ENCODE assay signal across 12 cellular contexts in genomic region chr17:47810901-47811635, GRCh38. TPM values are rescaled to one million over a fixed set of nuclear protein-coding genes. Genes with fewer than 3 reads are reported as not detected.
DNase-seq lines count a peak whose midpoint lies in the region; ATAC-seq and TF ChIP-seq lines count a peak whose summit lies in the region.
"Had no signal": no experiment of that assay in that cellular context is flagged by ENCODE, and none has a peak within 500 bp of the region (broad histone marks: within the 10 kb centered on the region; RNA-seq: fewer than 3 reads in every experiment).

No MANE protein-coding gene starts in this region.

- peak; percentile 42 for DNase-seq in activated CD8-positive, alpha-beta memory T cell treated with anti-CD3 and anti-CD28 coated beads, Interleukin-2, amount 50 U/mL, for 48 hours
- no peak for DNase-seq in activated CD8-positive, alpha-beta memory T cell treated with anti-CD3 and anti-CD28 coated beads for 24 hours
- DNase-seq in left lobe of liver (ENCODE audit: low spot score) (peak; percentile 40), NCI-H1436 (lab: John Stamatoyannopoulos, UW) (no peak), GM10248 (ENCODE audit: extremely low spot score) (no peak), NCI-H1436 treated with DMSO at 0.1 percent for 48 hours (lab: John Stamatoyannopoulos, UW) (no peak)
- no peak for DNase-seq in stimulated activated effector memory CD8-positive, alpha-beta T cell treated with anti-CD3 and anti-CD28 coated beads, Interleukin-12 subunit alpha, Interleukin-12 subunit beta, amount 100 ng/mL, for 72 hours (ENCODE audit: low spot score in 2 of 2)
- DNase-seq: cerebellar nuclear complex, left ventricle myocardium superior, testis had no signal

- peaks cover 68% of the 10 kb centered on the region for H3K36me3 Mint-ChIP-seq in activated T-helper 17 cell treated with anti-CD3 and anti-CD28 coated beads, Interleukin-2, amount 50 U/mL, for 72 hours (ENCODE audit: low read depth)
- H3K36me3 Mint-ChIP-seq in stimulated activated effector memory CD8-positive, alpha-beta T cell treated with anti-CD3 and anti-CD28 coated beads, Interleukin-12 subunit alpha, Interleukin-12 subunit beta, amount 100 ng/mL, for 72 hours = peaks cover 79% of the 10 kb centered on the region

- TF ChIP-seq CTCF in GM10248 (IDR thresholded peaks at IDR 0.05; ENCODE audit: control extremely low read depth, extremely low read depth, low read depth, missing control alignments) = no peak

- H3K27me3 Mint-ChIP-seq in activated T-helper 17 cell treated with anti-CD3 and anti-CD28 coated beads, Interleukin-2, amount 50 U/mL, for 72 hours = no peaks in the 10 kb centered on the region

- peak overlapping the region; percentile 91 for H3K27ac Mint-ChIP-seq in activated T-helper 17 cell treated with anti-CD3 and anti-CD28 coated beads, Interleukin-2, amount 50 U/mL, for 72 hours
- H3K27ac Mint-ChIP-seq in stimulated activated effector memory CD8-positive, alpha-beta T cell treated with anti-CD3 and anti-CD28 coated beads, Interleukin-12 subunit alpha, Interleukin-12 subunit beta, amount 100 ng/mL, for 72 hours = peak overlapping the region; percentile 92

- H3K9me3 Mint-ChIP-seq in activated T-helper 17 cell treated with anti-CD3 and anti-CD28 coated beads, Interleukin-2, amount 50 U/mL, for 72 hours = no peaks in the 10 kb centered on the region
- H3K9me3 Mint-ChIP-seq in stimulated activated effector memory CD8-positive, alpha-beta T cell treated with anti-CD3 and anti-CD28 coated beads, Interleukin-12 subunit alpha, Interleukin-12 subunit beta, amount 100 ng/mL, for 72 hours = no peaks in the 10 kb centered on the region

- POLR2A ChIA-PET in GM10248 (lab: Yijun Ruan, JAX) = no interaction called here

- CTCF ChIA-PET in GM10248 (lab: Yijun Ruan, JAX) = no interaction called here

- no peak for ATAC-seq in activated T-helper 17 cell treated with anti-CD3 and anti-CD28 coated beads, Interleukin-2, amount 50 U/mL, for 72 hours (replicated peaks)
- ATAC-seq in left lobe of liver = no peak
- no peak for ATAC-seq in stimulated activated effector memory CD8-positive, alpha-beta T cell treated with anti-CD3 and anti-CD28 coated beads, Interleukin-12 subunit alpha, Interleukin-12 subunit beta, amount 100 ng/mL, for 72 hours
- ATAC-seq: left ventricle myocardium superior had no signal

- H3K4me3 Mint-ChIP-seq in activated T-helper 17 cell treated with anti-CD3 and anti-CD28 coated beads, Interleukin-2, amount 50 U/mL, for 72 hours = no peak overlapping the region
- H3K4me3 Mint-ChIP-seq in stimulated activated effector memory CD8-positive, alpha-beta T cell treated with anti-CD3 and anti-CD28 coated beads, Interleukin-12 subunit alpha, Interleukin-12 subunit beta, amount 100 ng/mL, for 72 hours = peak overlapping the region; percentile 27

- peaks cover 19% of the 10 kb centered on the region for H3K4me1 Mint-ChIP-seq in activated T-helper 17 cell treated with anti-CD3 and anti-CD28 coated beads, Interleukin-2, amount 50 U/mL, for 72 hours
- peaks cover 40% of the 10 kb centered on the region for H3K4me1 Mint-ChIP-seq in stimulated activated effector memory CD8-positive, alpha-beta T cell treated with anti-CD3 and anti-CD28 coated beads, Interleukin-12 subunit alpha, Interleukin-12 subunit beta, amount 100 ng/mL, for 72 hours

RNA-seq across cellular contexts. Expression of gene OSBPL7, which starts 10.5 kb away (rescaled TPM):
- 10 to 100 TPM; 11.6 to 14.4 TPM for total RNA-seq in activated T-helper 17 cell treated with anti-CD3 and anti-CD28 coated beads, Interleukin-2, amount 50 U/mL, for 72 hours
- total RNA-seq in left lobe of liver = 1.0 TPM

RNA-seq across cellular contexts. Expression of gene MRPL10, which starts 20.3 kb away (rescaled TPM):
- total RNA-seq in activated T-helper 17 cell treated with anti-CD3 and anti-CD28 coated beads, Interleukin-2, amount 50 U/mL, for 72 hours = 10 to 100 TPM; 58.0 to 58.8 TPM
- 16.4 TPM for total RNA-seq in left lobe of liver

RNA-seq across cellular contexts. Expression of gene LRRC46, which starts 20.4 kb away (rescaled TPM):
- under 1 TPM; 0.58 to 0.61 TPM for total RNA-seq in activated T-helper 17 cell treated with anti-CD3 and anti-CD28 coated beads, Interleukin-2, amount 50 U/mL, for 72 hours
- 0.40 TPM for total RNA-seq in left lobe of liver
- total RNA-seq: left ventricle myocardium superior had no signal

RNA-seq across cellular contexts. Expression of gene SCRN2, which starts 30.0 kb away (rescaled TPM):
- total RNA-seq in activated T-helper 17 cell treated with anti-CD3 and anti-CD28 coated beads, Interleukin-2, amount 50 U/mL, for 72 hours = 10 to 100 TPM; 21.2 to 21.8 TPM
- total RNA-seq in left lobe of liver = 28.4 TPM

RNA-seq across cellular contexts. Expression of gene SP6, which starts 39.9 kb away (rescaled TPM):
- total RNA-seq in activated T-helper 17 cell treated with anti-CD3 and anti-CD28 coated beads, Interleukin-2, amount 50 U/mL, for 72 hours = under 1 TPM in 1 of 2 donors, not detected in 1; 0.21 TPM
- 0.08 TPM for total RNA-seq in left lobe of liver
- total RNA-seq: GM12878 had no signal

Comparison
In these comparisons a context has a peak if more than half of its experiments do, and no peak if none do; other contexts are left out.
1. DNase-seq: peak in activated CD8-positive, alpha-beta memory T cell treated with anti-CD3 and anti-CD28 coated beads, Interleukin-2, amount 50 U/mL, for 48 hours (single experiment) and left lobe of liver (single experiment); none in activated CD8-positive, alpha-beta memory T cell treated with anti-CD3 and anti-CD28 coated beads for 24 hours (single experiment), stimulated activated effector memory CD8-positive, alpha-beta T cell treated with anti-CD3 and anti-CD28 coated beads, Interleukin-12 subunit alpha, Interleukin-12 subunit beta, amount 100 ng/mL, for 72 hours (0 of 2), NCI-H1436 (single experiment), GM10248 (single experiment) and NCI-H1436 treated with DMSO at 0.1 percent for 48 hours (single experiment).